Comparison of ENCODE assay signal across 13 cellular contexts in the genomic region with DNA sequence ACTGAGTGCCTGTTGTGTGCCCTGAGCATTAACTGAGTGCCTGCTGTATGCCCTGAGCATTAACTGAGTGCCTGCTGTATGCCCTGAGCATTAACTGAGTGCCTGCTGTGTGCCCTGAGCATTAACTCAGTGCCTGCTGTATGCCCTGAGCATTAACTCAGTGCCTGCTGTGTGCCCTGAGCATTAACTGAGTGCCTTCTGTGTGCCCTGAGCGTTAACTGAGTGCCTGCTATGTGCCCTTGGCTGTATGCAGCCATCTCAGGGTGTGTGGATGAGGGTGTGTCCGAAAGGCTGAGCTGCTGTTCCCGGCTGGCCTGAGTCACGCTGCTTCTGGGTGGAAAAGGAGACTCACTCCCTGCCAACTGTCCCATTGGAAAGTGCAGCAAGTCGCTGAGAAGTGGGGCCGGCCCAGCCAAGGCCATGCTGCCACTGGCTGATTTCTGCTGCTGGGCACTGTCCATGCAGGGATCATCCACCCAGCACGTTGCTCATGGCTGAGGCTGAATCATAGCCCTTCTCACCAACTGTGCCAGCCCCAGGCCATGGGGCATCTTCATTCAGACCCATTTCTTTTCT.
A peak's percentile ranks its signal among the peaks of the same experiment; 100 is the strongest.
DNase-seq lines count a peak whose midpoint lies in the region; ATAC-seq and TF ChIP-seq lines count a peak whose summit lies in the region.
"Had no signal": no experiment of that assay in that cellular context is flagged by ENCODE, and none has a peak within 500 bp of the region (broad histone marks: within the 10 kb centered on the region; RNA-seq: fewer than 3 reads in every experiment).

No MANE protein-coding gene starts in this region.

- peaks cover 4% of the 10 kb centered on the region for H3K4me1 Mint-ChIP-seq in chondrocyte (ENCODE audit: low read depth)

- no peak overlapping the region for H3K4me3 Mint-ChIP-seq in chondrocyte (ENCODE audit: unreplicated experiment)
- H3K4me3 Mint-ChIP-seq: activated T-helper 17 cell treated with anti-CD3 and anti-CD28 coated beads, Interleukin-2, amount 50 U/mL, for 72 hours; naive B cell had no signal

- H3K36me3 Mint-ChIP-seq in chondrocyte (ENCODE audit: low read depth): no peaks in the 10 kb centered on the region

- TF ChIP-seq CTCF in chondrocyte (IDR thresholded peaks at IDR 0.05): no peak

- intact Hi-C loops in left colon (cut with DNase I, micrococcal nuclease): no loop called here

- DNase-seq in A172 (ENCODE audit: low spot score) (peak; percentile 87), LoVo (ENCODE audit: low spot score) (peak; percentile 34), chondrocyte (ENCODE audit: low spot score) (peak; percentile 78), left colon (peak; percentile 60 to 72)
- DNase-seq: activated CD4-positive, CD25-positive, alpha-beta regulatory T cell; DMS79; naive B cell; NCI-H2107 had no signal

- H3K27me3 Mint-ChIP-seq in chondrocyte (ENCODE audit: low read depth): no peaks in the 10 kb centered on the region
- H3K27me3 Mint-ChIP-seq: activated T-helper 17 cell treated with anti-CD3 and anti-CD28 coated beads, Interleukin-2, amount 50 U/mL, for 72 hours had no signal

- ATAC-seq in left colon: peak; percentile 97
- no peak for ATAC-seq in HG03469 (IDR thresholded peaks at IDR 0.05; ENCODE audit: unreplicated experiment)
- no peak for ATAC-seq in GM18511 (IDR thresholded peaks at IDR 0.05; ENCODE audit: unreplicated experiment)
- no peak for ATAC-seq in HG03565 (IDR thresholded peaks at IDR 0.05; ENCODE audit: unreplicated experiment)
- ATAC-seq in GM19351 (IDR thresholded peaks at IDR 0.05; ENCODE audit: unreplicated experiment): no peak
- ATAC-seq: activated T-helper 17 cell treated with anti-CD3 and anti-CD28 coated beads, Interleukin-2, amount 50 U/mL, for 72 hours had no signal

- no peaks in the 10 kb centered on the region for H3K9me3 Mint-ChIP-seq in chondrocyte (ENCODE audit: low read depth)
- H3K9me3 Mint-ChIP-seq: activated T-helper 17 cell treated with anti-CD3 and anti-CD28 coated beads, Interleukin-2, amount 50 U/mL, for 72 hours; naive B cell had no signal

- no peak overlapping the region for H3K27ac Mint-ChIP-seq in chondrocyte (ENCODE audit: unreplicated experiment)
- H3K27ac Mint-ChIP-seq: activated T-helper 17 cell treated with anti-CD3 and anti-CD28 coated beads, Interleukin-2, amount 50 U/mL, for 72 hours had no signal

Comparison
In these comparisons a context has a peak if more than half of its experiments do, and no peak if none do; other contexts are left out.
1. DNase-seq: peak in every context shown above with its lines; median percentile 87 in A172; 78 in chondrocyte; 66 in left colon; 34 in LoVo.